In genomic region chr3:67686067-67686466, GRCh38 we compare ENCODE assay signal across 22 cellular contexts. TPM values are rescaled to one million over a fixed set of nuclear protein-coding genes. Genes with fewer than 3 reads are reported as not detected.
DNase-seq lines count a peak whose midpoint lies in the region; FAIRE-seq and TF ChIP-seq lines count a peak whose summit lies in the region.
"Had no signal": no experiment of that assay in that cellular context is flagged by ENCODE, and none has a peak within 500 bp of the region (broad histone marks: within the 10 kb centered on the region; RNA-seq: fewer than 3 reads in every experiment).

No MANE protein-coding gene starts in this region.

- H2AFZ ChIP-seq in MM.1S (ENCODE audit: low read length) = 0 out of 2 replicates have a peak overlapping the region, but pooled peaks have one; percentile 13

- no peaks in the 10 kb centered on the region for H3K9me2 ChIP-seq in MM.1S (replicated peaks; ENCODE audit: insufficient read depth, low read length)

- peak overlapping the region; percentile 72; the same call in 1 of the 2 replicates for H3K27ac ChIP-seq in MM.1S (ENCODE audit: low read length)
- H3K27ac ChIP-seq in effector memory CD4-positive, alpha-beta T cell (ENCODE audit: insufficient read depth, low read length, poor library complexity, severe bottlenecking) = no peak overlapping the region
- H3K27ac ChIP-seq in stomach = no peak overlapping the region
- H3K27ac ChIP-seq: coronary artery, epithelial cell of prostate had no signal

- peaks cover 32% of the 10 kb centered on the region for H3K4me1 ChIP-seq in MM.1S (ENCODE audit: low read length)
- no peaks in the 10 kb centered on the region for H3K4me1 ChIP-seq in effector memory CD4-positive, alpha-beta T cell (ENCODE audit: control insufficient read depth, insufficient read depth, low read length, poor library complexity, severe bottlenecking)
- no peaks in the 10 kb centered on the region for H3K4me1 ChIP-seq in stomach

- peaks cover 3% of the 10 kb centered on the region for H3K27me3 Mint-ChIP-seq in T-helper 1 cell treated with Interleukin-12 subunit alpha and Interleukin-12 subunit beta and Interleukin-4 antibody, amounts not matched to agents 30 μg/mL and 1 μg/mL, for 36 hours (ENCODE audit: low read depth)

- 85 to 95% (median 92%) methylated on average over 8 of the region's 8 CpGs for WGBS in stomach, 5 donors

- TF ChIP-seq POLR2A in GM12891 (IDR thresholded peaks at IDR 0.05; ENCODE audit: low read depth, low read length) (no peak), stomach (IDR thresholded peaks at IDR 0.05) (no peak)

- H3K79me2 ChIP-seq in MM.1S (ENCODE audit: low read length) = no peaks in the 10 kb centered on the region

- TF ChIP-seq CTCF in MM.1S (IDR thresholded peaks at IDR 0.05; ENCODE audit: low read length) (no peak), stomach (IDR thresholded peaks at IDR 0.05) (no peak)

- intact Hi-C loops in stomach (cut with DNase I; ENCODE audit: low total_unique reads) = no loop called here

- H3K27ac Mint-ChIP-seq in T-helper 1 cell treated with Interleukin-12 subunit alpha and Interleukin-12 subunit beta and Interleukin-4 antibody, amounts not matched to agents 30 μg/mL and 1 μg/mL, for 36 hours = peak overlapping the region; percentile 52
- H3K27ac Mint-ChIP-seq: activated T-helper 1 cell treated with anti-CD3 and anti-CD28 coated beads, Interleukin-12 subunit alpha, Interleukin-12 subunit beta, Interleukin-2, Interleukin-4 antibody, amounts not matched to agents 30 ng/mL and 10 ng/mL and 1 ng/mL, durations not matched to agents 14 hours and 24 hours and 36 hours had no signal

- H3K36me3 ChIP-seq in MM.1S (replicated peaks; ENCODE audit: insufficient read depth, low read length) (no peaks in the 10 kb centered on the region), stomach (no peaks in the 10 kb centered on the region)
- no peaks in the 10 kb centered on the region for H3K36me3 ChIP-seq in effector memory CD4-positive, alpha-beta T cell (ENCODE audit: control insufficient read depth, insufficient read depth, low read length)

- peaks cover 18% of the 10 kb centered on the region for H3K36me3 Mint-ChIP-seq in T-helper 1 cell treated with Interleukin-12 subunit alpha and Interleukin-12 subunit beta and Interleukin-4 antibody, amounts not matched to agents 30 μg/mL and 1 μg/mL, for 36 hours (ENCODE audit: low read depth)
- H3K36me3 Mint-ChIP-seq: CD14-positive monocyte had no signal

- H3K4me3 ChIP-seq in MM.1S (ENCODE audit: low read length) (peak overlapping the region; percentile 39; the same call in 1 of the 2 replicates), stomach (no peak overlapping the region)
- peak overlapping the region; percentile 26 for H3K4me3 ChIP-seq in effector memory CD4-positive, alpha-beta T cell (ENCODE audit: insufficient read depth, low read depth, low read length, poor library complexity, severe bottlenecking)
- H3K4me3 ChIP-seq: coronary artery had no signal

- H3K4me3 Mint-ChIP-seq in T-helper 1 cell treated with Interleukin-12 subunit alpha and Interleukin-12 subunit beta and Interleukin-4 antibody, amounts not matched to agents 30 μg/mL and 1 μg/mL, for 36 hours = no peak overlapping the region
- H3K4me3 Mint-ChIP-seq: CD14-positive monocyte had no signal

- no peak overlapping the region for H3K9ac ChIP-seq in MM.1S (ENCODE audit: low read length)

- H3K4me1 Mint-ChIP-seq in T-helper 1 cell treated with Interleukin-12 subunit alpha and Interleukin-12 subunit beta and Interleukin-4 antibody, amounts not matched to agents 30 μg/mL and 1 μg/mL, for 36 hours (ENCODE audit: low read depth) = peaks cover 19% of the 10 kb centered on the region

- peak; percentile 38 for FAIRE-seq in GM12891 (lab: Jason Lieb, UNC)

- peaks cover 11% of the 10 kb centered on the region; the same call in 1 of the 2 replicates for H3F3A ChIP-seq in MM.1S (ENCODE audit: insufficient read depth, low read length)

- H3K4me2 ChIP-seq in MM.1S (ENCODE audit: low read depth, low read length) = peak overlapping the region; percentile 74

- peaks cover 13% of the 10 kb centered on the region for H3K9me3 Mint-ChIP-seq in T-helper 1 cell treated with Interleukin-12 subunit alpha and Interleukin-12 subunit beta and Interleukin-4 antibody, amounts not matched to agents 30 μg/mL and 1 μg/mL, for 36 hours

- no peaks in the 10 kb centered on the region for H3K9me3 ChIP-seq in MM.1S (replicated peaks; ENCODE audit: insufficient read depth, low read length)
- H3K9me3 ChIP-seq in effector memory CD4-positive, alpha-beta T cell (ENCODE audit: control insufficient read depth, low read length) = no peaks in the 10 kb centered on the region
- no peaks in the 10 kb centered on the region for H3K9me3 ChIP-seq in stomach

- no peaks in the 10 kb centered on the region for H4K20me1 ChIP-seq in MM.1S (ENCODE audit: insufficient read depth, low read length)

- no peak for TF ChIP-seq EP300 in stomach (IDR thresholded peaks at IDR 0.05)

- H3K27me3 ChIP-seq in MM.1S (replicated peaks; ENCODE audit: insufficient read depth, low read length) (no peaks in the 10 kb centered on the region), stomach (no peaks in the 10 kb centered on the region)
- H3K27me3 ChIP-seq in effector memory CD4-positive, alpha-beta T cell (replicated peaks; ENCODE audit: control insufficient read depth, insufficient read depth, low read length, poor library complexity, severe bottlenecking) = no peaks in the 10 kb centered on the region

- DNase-seq in T-helper 1 cell (no peak), GM12891 (ENCODE audit: insufficient read length, low spot score) (no peak), MM.1S (no peak), NOMO-1 treated with DMSO at 0.1 percent for 48 hours (lab: John Stamatoyannopoulos, UW; ENCODE audit: unreplicated experiment) (no peak), stomach (no peak), dermis blood vessel endothelial cell (no peak)
- DNase-seq in effector memory CD4-positive, alpha-beta T cell = no peak
- DNase-seq: 8988T; activated CD4-positive, alpha-beta T cell treated with anti-CD3 and anti-CD28 coated beads for 4 hours; DMS79 treated with DMSO at 0.1 percent for 48 hours; KG1; mesenchymal stem cell; NCI-H1417 treated with DMSO at 0.1 percent for 48 hours; retina; SHP77; stimulated activated CD4-positive, alpha-beta T cell treated with anti-CD3 and anti-CD28 coated beads, Interleukin-15, amount 100 ng/mL, for 24 hours; T1000 had no signal

TF ChIP-seq in GM12891, 5 proteins besides CTCF, POLR2A, EP300 and RAD21:
- TF ChIP-seq PAX5 (IDR thresholded peaks at IDR 0.05; ENCODE audit: insufficient read depth, low read length, severe bottlenecking) = no peak
- TF ChIP-seq POLR2AphosphoS5 (IDR thresholded peaks at IDR 0.05; ENCODE audit: low read depth, low read length) = no peak
- TF ChIP-seq SPI1 (IDR thresholded peaks at IDR 0.05; ENCODE audit: low read depth, low read length) = no peak
- no peak for TF ChIP-seq POU2F2 (IDR thresholded peaks at IDR 0.05; ENCODE audit: low read depth, low read length)
- TF ChIP-seq TAF1 (IDR thresholded peaks at IDR 0.05; ENCODE audit: low read depth, low read length) = no peak

RNA-seq across cellular contexts. Expression of gene SUCLG2, which starts 31.7 kb away (rescaled TPM):
- polyA plus RNA-seq in GM12891 (2012; ENCODE audit: low read depth, missing spikeins) = 34.4 TPM
- total RNA-seq in stomach = 100 to 1,000 TPM in 2 of 5 donors, 10 to 100 TPM in 3; 30.9 to 174 (median 74.5) TPM
- 100 to 1,000 TPM in 1 of 3 donors, 10 to 100 TPM in 2; 53.7 to 115 (median 75.3) TPM for polyA plus RNA-seq in stomach
- total RNA-seq in dermis blood vessel endothelial cell = 33.2 and 59.1 TPM in 2 replicates

Comparison
In these comparisons a context has a peak if more than half of its experiments do, and no peak if none do; other contexts are left out.
1. H3K4me3 ChIP-seq: peak in MM.1S (single experiment) and effector memory CD4-positive, alpha-beta T cell (single experiment); none in stomach (0 of 4).